ENCODE assay signal across 29 cellular contexts in genomic region chr7:78359836-78360235, GRCh38.
"Had no signal": no experiment of that assay in that cellular context is flagged by ENCODE, and none has a peak within 500 bp of the region (broad histone marks: within the 10 kb centered on the region; RNA-seq: fewer than 3 reads in every experiment).

No MANE protein-coding gene starts in this region.

- H3K27me3 ChIP-seq: colonic mucosa, dorsolateral prefrontal cortex, esophagus muscularis mucosa, esophagus squamous epithelium, foreskin keratinocyte, gastrocnemius medialis, gastroesophageal sphincter, heart left ventricle, heart right ventricle, hepatocyte had no signal

- H3K4me1 ChIP-seq: colonic mucosa, esophagus muscularis mucosa, esophagus squamous epithelium, foreskin keratinocyte, gastrocnemius medialis, gastroesophageal sphincter, heart left ventricle, heart right ventricle had no signal

- FAIRE-seq: colon, endometrium, endothelial cell of umbilical vein, frontal cortex had no signal

- H3K27ac ChIP-seq: colonic mucosa, coronary artery, dorsolateral prefrontal cortex, epithelial cell of prostate, esophagus muscularis mucosa, esophagus squamous epithelium, foreskin keratinocyte, gastrocnemius medialis, gastroesophageal sphincter, heart left ventricle, heart right ventricle, hepatocyte had no signal

- ATAC-seq: effector memory CD8-positive, alpha-beta T cell; esophagus mucosa; foreskin keratinocyte; gastrocnemius medialis; gastroesophageal sphincter; heart left ventricle; heart right ventricle had no signal

- DNase-seq: colonic mucosa; cortex of kidney; dermis blood vessel endothelial cell; dorsolateral prefrontal cortex; effector CD4-positive, alpha-beta T cell; effector CD8-positive, alpha-beta T cell; effector memory CD4-positive, alpha-beta T cell; effector memory CD8-positive, alpha-beta T cell; endodermal cell; erythroblast; esophagus squamous epithelium; foreskin fibroblast; foreskin keratinocyte; foreskin melanocyte; gastrocnemius medialis; glutamatergic neuron; head of caudate nucleus; heart left ventricle; heart right ventricle had no signal

- H3K36me3 ChIP-seq: colonic mucosa, esophagus muscularis mucosa, esophagus squamous epithelium, gastrocnemius medialis, gastroesophageal sphincter, heart left ventricle, heart right ventricle had no signal

- H3K9me3 ChIP-seq: colonic mucosa, esophagus muscularis mucosa, esophagus squamous epithelium, gastrocnemius medialis, gastroesophageal sphincter, heart left ventricle, heart right ventricle had no signal

- H3K4me2 ChIP-seq: hepatocyte had no signal

- H3K4me3 ChIP-seq: colonic mucosa, coronary artery, dorsolateral prefrontal cortex, esophagus muscularis mucosa, esophagus squamous epithelium, gastrocnemius medialis, gastroesophageal sphincter, heart left ventricle, heart right ventricle, hepatocyte had no signal

- H2AFZ ChIP-seq: hepatocyte had no signal

- H3K79me2 ChIP-seq: hepatocyte had no signal
